13 cellular contexts compared by ENCODE assay signal in the genomic region with DNA sequence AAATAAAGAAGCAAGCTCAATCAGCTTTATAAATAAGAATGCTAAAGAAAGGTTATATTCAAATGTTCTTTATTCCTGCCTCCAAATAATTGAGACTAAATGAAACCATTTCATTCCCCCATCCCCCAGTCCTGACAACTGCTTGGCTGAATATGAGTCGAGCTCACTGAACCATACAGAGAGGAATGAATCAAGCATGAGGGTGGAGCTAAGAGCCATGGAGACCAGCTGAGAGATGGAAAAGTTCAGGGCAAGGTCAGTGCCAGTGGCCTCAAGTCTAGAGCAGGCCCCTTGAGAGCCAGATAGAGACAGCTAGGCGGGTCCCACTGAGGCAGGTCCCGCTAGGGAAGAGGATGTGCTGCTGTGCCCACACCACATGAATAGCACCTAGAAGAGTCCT.
A peak's percentile ranks its signal among the peaks of the same experiment; 100 is the strongest.
DNase-seq lines count a peak whose midpoint lies in the region; ATAC-seq and TF ChIP-seq lines count a peak whose summit lies in the region.
"Had no signal": no experiment of that assay in that cellular context is flagged by ENCODE, and none has a peak within 500 bp of the region (broad histone marks: within the 10 kb centered on the region; RNA-seq: fewer than 3 reads in every experiment).

No MANE protein-coding gene starts in this region.

- H3K9me3 Mint-ChIP-seq in T-cell, result no peaks in the 10 kb centered on the region
- H3K9me3 Mint-ChIP-seq: dendritic cell treated with granulocyte-macrophage colony-stimulating factor and Interleukin-4, amounts not matched to agents 40 ng/mL and 50 ng/mL, for 4 days had no signal

- H4K20me1 ChIP-seq in BLaER1, result no peaks in the 10 kb centered on the region
- H4K20me1 ChIP-seq in HCT116 (ENCODE audit: insufficient read depth), result no peaks in the 10 kb centered on the region

- no peaks in the 10 kb centered on the region for H3K79me2 ChIP-seq in HCT116 (ENCODE audit: insufficient read depth, low read length)

- H3K9me3 ChIP-seq in BLaER1, result no peaks in the 10 kb centered on the region
- no peaks in the 10 kb centered on the region for H3K9me3 ChIP-seq in HCT116 (ENCODE audit: control insufficient read depth in 1 of 2, insufficient read depth in 1 of 2, low read depth in 1 of 2, low read length in 2 of 2)
- no peaks in the 10 kb centered on the region for H3K9me3 ChIP-seq in adipocyte (ENCODE audit: control insufficient read depth, low read length)
- H3K9me3 ChIP-seq: right lobe of liver had no signal

- DNase-seq in HCT116 (ENCODE audit: low read depth, low spot score) (no peak), adipocyte (ENCODE audit: low read depth) (peak; percentile 84), kidney glomerular epithelial cell (lab: John Stamatoyannopoulos, UW) (peak; percentile 90), NCI-H1694 treated with DMSO at 0.1 percent for 48 hours (lab: John Stamatoyannopoulos, UW) (no peak), HuH-7 (ENCODE audit: low spot score) (no peak), T-cell (no peak)
- DNase-seq: activated CD8-positive, alpha-beta memory T cell treated with anti-CD3 and anti-CD28 coated beads, Interleukin-2, amount 50 U/mL, for 48 hours; DND-41; right lobe of liver; SW 1271 had no signal

- no peak for TF ChIP-seq POLR2A in HCT116 (IDR thresholded peaks at IDR 0.05; ENCODE audit: borderline replicate concordance, extremely low read depth, insufficient read depth, insufficient read length)

- no peak overlapping the region for H3K27ac ChIP-seq in BLaER1
- H3K27ac ChIP-seq in HCT116 (ENCODE audit: low read depth, low read length), result no peak overlapping the region
- H3K27ac ChIP-seq: right lobe of liver had no signal

- H2AFZ ChIP-seq in HCT116 (ENCODE audit: low read depth, low read length, poor library complexity, severe bottlenecking), result no peak overlapping the region

- no peak overlapping the region for H3K27ac Mint-ChIP-seq in T-cell
- H3K27ac Mint-ChIP-seq: dendritic cell treated with granulocyte-macrophage colony-stimulating factor and Interleukin-4, amounts not matched to agents 40 ng/mL and 50 ng/mL, for 4 days had no signal

- intact Hi-C loops in HCT116 (cut with micrococcal nuclease), result no loop called here

- RAD21 ChIA-PET in HCT116 (lab: Charles Lee; ENCODE audit: low non-redundant PET in 1 of 2, low total read pairs in 2 of 2, uncharacterized antibody in 2 of 2, unreplicated experiment in 2 of 2), result no interaction called here

- TF ChIP-seq RAD21 in HCT116 (IDR thresholded peaks at IDR 0.05; ENCODE audit: low read depth), result no peak

- no peaks in the 10 kb centered on the region for H3K36me3 Mint-ChIP-seq in T-cell

- no peak overlapping the region for H3K4me3 Mint-ChIP-seq in T-cell
- H3K4me3 Mint-ChIP-seq: dendritic cell treated with granulocyte-macrophage colony-stimulating factor and Interleukin-4, amounts not matched to agents 40 ng/mL and 50 ng/mL, for 4 days had no signal

- CTCF ChIA-PET in HCT116 (lab: Charles Lee), result no interaction called here
- CTCF ChIA-PET in T-cell (lab: Charles Lee), result interaction anchor here in 1 of 2 donors (0.6 kb wide), 1 partner anchor 1379 kb away, joined by 3 read pairs; no protein-coding TSS in a partner anchor

- no peak overlapping the region for H3K4me3 ChIP-seq in BLaER1
- peak overlapping the region in 1 of 2 experiments; percentile 10; a peak in 1 of 4 replicates for H3K4me3 ChIP-seq in HCT116 (replicated peaks in 1 of 2; ENCODE audit: low read depth in 1 of 2, low read length in 2 of 2)
- no peak overlapping the region for H3K4me3 ChIP-seq in adipocyte (ENCODE audit: low read length)
- H3K4me3 ChIP-seq: right lobe of liver had no signal

- no peaks in the 10 kb centered on the region for H3K4me1 Mint-ChIP-seq in T-cell

- H3K4me2 ChIP-seq in BLaER1, result peak overlapping the region; percentile 52
- peak overlapping the region; percentile 48; the same call in 1 of the 2 replicates for H3K4me2 ChIP-seq in HCT116 (ENCODE audit: low read length)

- peaks cover 13% of the 10 kb centered on the region for H3K4me1 ChIP-seq in BLaER1
- peaks cover 17% of the 10 kb centered on the region in 2 experiments for H3K4me1 ChIP-seq in HCT116 (ENCODE audit: control insufficient read depth in 1 of 2, insufficient read depth in 2 of 2, low read length in 2 of 2)
- peaks cover 40% of the 10 kb centered on the region for H3K4me1 ChIP-seq in adipocyte (ENCODE audit: control insufficient read depth, insufficient read depth, low read length)

- POLR2A ChIA-PET in HCT116 (lab: Charles Lee) (no interaction called here), T-cell (lab: Charles Lee) (no interaction called here)

- BruUV-seq in HCT116 (replicated peaks; lab: Mats Ljungman, UMichigan), result no TSS peak

- H3K27me3 Mint-ChIP-seq in T-cell, result peaks cover 3 to 9% of the 10 kb centered on the region in 2 donors
- H3K27me3 Mint-ChIP-seq: dendritic cell treated with granulocyte-macrophage colony-stimulating factor and Interleukin-4, amounts not matched to agents 40 ng/mL and 50 ng/mL, for 4 days had no signal

- H3K9me2 ChIP-seq in HCT116 (ENCODE audit: insufficient read depth), result no peaks in the 10 kb centered on the region

- H3K36me3 ChIP-seq in BLaER1, result no peaks in the 10 kb centered on the region
- H3K36me3 ChIP-seq in HCT116 (ENCODE audit: control insufficient read depth in 1 of 2, insufficient read depth in 2 of 2, low read length in 2 of 2), result no peaks in the 10 kb centered on the region
- H3K36me3 ChIP-seq in adipocyte (ENCODE audit: control insufficient read depth, insufficient read depth, low read length, severe bottlenecking), result no peaks in the 10 kb centered on the region
- H3K36me3 ChIP-seq: right lobe of liver had no signal

- TF ChIP-seq CTCF in HCT116 (IDR thresholded peaks at IDR 0.05 in 2 of 3, conservative IDR thresholded peaks at IDR 0.05 in 1 of 3; ENCODE audit: borderline replicate concordance in 1 of 3, insufficient read depth in 1 of 3, low read depth in 2 of 3, low read length in 2 of 3), result no peak

- no peaks in the 10 kb centered on the region for H3K27me3 ChIP-seq in BLaER1
- no peaks in the 10 kb centered on the region for H3K27me3 ChIP-seq in HCT116 (ENCODE audit: insufficient read depth, low read length)
- H3K27me3 ChIP-seq in adipocyte (replicated peaks; ENCODE audit: control insufficient read depth, insufficient read depth, low read length), result no peaks in the 10 kb centered on the region
- H3K27me3 ChIP-seq: right lobe of liver had no signal

- no peak overlapping the region for H3K9ac ChIP-seq in BLaER1
- no peak overlapping the region for H3K9ac ChIP-seq in HCT116 (ENCODE audit: low read length)
- H3K9ac ChIP-seq in adipocyte (ENCODE audit: low read length), result no peak overlapping the region

- ATAC-seq in HCT116 (peak; percentile 72), GM21526 (IDR thresholded peaks at IDR 0.05; ENCODE audit: low FRiP score, unreplicated experiment) (no peak), T-cell (replicated peaks in 1 of 4) (no peak)

TF ChIP-seq in HCT116, 20 proteins besides CTCF, POLR2A, EP300 and RAD21 (continues in another document):
- TF ChIP-seq FOSL1 (IDR thresholded peaks at IDR 0.05; ENCODE audit: low read depth) (no peak), SIN3A (IDR thresholded peaks at IDR 0.05; ENCODE audit: low read depth) (no peak), CBX3 (IDR thresholded peaks at IDR 0.05; ENCODE audit: low read depth) (no peak), EGR1 (IDR thresholded peaks at IDR 0.05; ENCODE audit: low read depth) (no peak), ZBTB33 (IDR thresholded peaks at IDR 0.05; ENCODE audit: extremely low read depth, insufficient replicate concordance, low read length) (no peak), SRF (IDR thresholded peaks at IDR 0.05; ENCODE audit: low read depth) (no peak), YY1 (IDR thresholded peaks at IDR 0.05; ENCODE audit: extremely low read depth, insufficient replicate concordance, low read depth, low read length) (no peak), SP1 (IDR thresholded peaks at IDR 0.05; ENCODE audit: low read depth) (no peak), POLR2AphosphoS5 (IDR thresholded peaks at IDR 0.05; ENCODE audit: low read depth, low read length) (no peak), ELF1 (IDR thresholded peaks at IDR 0.05; ENCODE audit: borderline replicate concordance, low read depth) (no peak)

Comparison
In these comparisons a context has a peak if more than half of its experiments do, and no peak if none do; other contexts are left out.
1. DNase-seq: peak in adipocyte (single experiment) and kidney glomerular epithelial cell (single experiment); none in HCT116 (single experiment), NCI-H1694 treated with DMSO at 0.1 percent for 48 hours (single experiment), HuH-7 (single experiment) and T-cell (0 of 34).